In the genomic region with DNA sequence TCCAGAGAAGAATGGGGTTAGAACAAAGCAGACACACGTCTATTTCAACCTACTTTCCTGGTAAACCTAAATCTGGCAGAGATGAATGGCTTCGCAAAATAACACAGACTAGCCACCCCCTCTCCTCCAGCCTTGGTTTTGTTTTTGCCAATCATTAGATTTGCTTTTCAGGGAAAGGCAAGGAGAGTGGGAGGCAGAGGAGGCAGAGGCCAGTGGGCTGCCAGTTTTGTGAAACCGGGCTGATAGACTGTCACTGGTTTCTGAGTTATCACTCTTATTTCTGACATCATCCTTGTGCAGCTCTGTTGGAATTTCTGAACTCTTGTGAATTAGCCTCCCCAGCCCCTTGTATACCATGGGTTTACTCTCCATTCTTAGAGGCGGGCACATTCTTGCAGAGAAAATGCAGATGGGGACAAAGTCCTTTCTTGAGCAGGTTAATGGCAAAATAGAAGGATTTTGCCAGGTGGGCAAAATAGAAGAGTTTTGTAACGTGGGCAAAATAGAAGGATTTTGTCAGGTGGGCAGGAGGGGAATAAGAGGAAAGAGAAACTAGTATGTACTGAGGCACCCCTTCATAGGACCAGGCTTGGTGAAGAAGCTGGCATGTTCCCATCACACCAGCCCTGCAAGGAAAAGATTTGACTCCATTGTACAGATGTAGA, we compare ENCODE assay signal across 20 cellular contexts. TPM values are rescaled to one million over a fixed set of nuclear protein-coding genes. Genes with fewer than 3 reads are reported as not detected.
DNase-seq lines count a peak whose midpoint lies in the region; ATAC-seq, FAIRE-seq and TF ChIP-seq lines count a peak whose summit lies in the region.
"Had no signal": no experiment of that assay in that cellular context is flagged by ENCODE, and none has a peak within 500 bp of the region (broad histone marks: within the 10 kb centered on the region; RNA-seq: fewer than 3 reads in every experiment).

No MANE protein-coding gene starts in this region.

- no peak overlapping the region for H2AFZ ChIP-seq in PC-9

- peaks cover 4% of the 10 kb centered on the region; the same call in 1 of the 2 replicates for H3K36me3 ChIP-seq in PC-9 (ENCODE audit: low read depth)
- H3K36me3 ChIP-seq in esophagus squamous epithelium = no peaks in the 10 kb centered on the region
- no peaks in the 10 kb centered on the region for H3K36me3 ChIP-seq in prostate gland
- H3K36me3 ChIP-seq in upper lobe of left lung = no peaks in the 10 kb centered on the region
- H3K36me3 ChIP-seq in testis (ENCODE audit: low read depth, missing control alignments) = no peaks in the 10 kb centered on the region
- H3K36me3 ChIP-seq: colonic mucosa had no signal

- peak overlapping the region; percentile 86 for H3K27ac ChIP-seq in PC-9
- H3K27ac ChIP-seq in esophagus squamous epithelium = peak overlapping the region in 3 of 4 donors; percentile 94 to 100 (median 99)
- peak overlapping the region; percentile 57 to 65 for H3K27ac ChIP-seq in prostate gland
- H3K27ac ChIP-seq in upper lobe of left lung = peak overlapping the region; percentile 4 to 99 (median 48)
- no peak overlapping the region for H3K27ac ChIP-seq in testis
- H3K27ac ChIP-seq: colonic mucosa had no signal

- TF ChIP-seq CTCF in PC-9 (conservative IDR thresholded peaks at IDR 0.05) (no peak), esophagus squamous epithelium (IDR thresholded peaks at IDR 0.05) (no peak), prostate gland (IDR thresholded peaks at IDR 0.05) (no peak), upper lobe of left lung (IDR thresholded peaks at IDR 0.05) (no peak), testis (IDR thresholded peaks at IDR 0.05) (no peak)

- no peak for TF ChIP-seq EP300 in upper lobe of left lung (IDR thresholded peaks at IDR 0.05)

- intact Hi-C loops in PC-9 (cut with micrococcal nuclease; ENCODE audit: unreplicated experiment) = no loop called here
- intact Hi-C loops in esophagus squamous epithelium (cut with DNase I) = no loop called here
- intact Hi-C loops in prostate gland (cut with DNase I) = no loop called here
- intact Hi-C loops in testis (cut with DNase I; ENCODE audit: low total_unique reads) = no loop called here

- no TSS peak for BruUV-seq in PC-9 (replicated peaks; lab: Mats Ljungman, UMichigan)

- ATAC-seq in upper lobe of left lung (ENCODE audit: low FRiP score in 2 of 2) (no peak), GM18907 (IDR thresholded peaks at IDR 0.05; ENCODE audit: unreplicated experiment) (no peak)
- ATAC-seq: K562; natural killer cell treated with Interleukin-12 subunit alpha and Interleukin-12 subunit beta and Interleukin-15 and Interleukin-18, amount 100 ng/mL, for 72 hours had no signal

- POLR2A ChIA-PET in PC-9 (lab: Charles Lee; ENCODE audit: unreplicated experiment) = interaction anchor here (0.6 kb wide), 1 partner anchor 329 kb away, joined by 15 read pairs; no protein-coding TSS in a partner anchor

- DNase-seq in PC-9 (no peak), esophagus squamous epithelium (lab: John Stamatoyannopoulos, UW) (no peak), prostate gland (ENCODE audit: low spot score) (no peak), upper lobe of left lung (no peak), GM12891 (ENCODE audit: insufficient read length, low spot score) (no peak), testis (no peak)
- DNase-seq: activated CD4-positive, alpha-beta T cell treated with anti-CD3 and anti-CD28 coated beads, Interleukin-2, amount 50 U/mL, for 1 hour; activated naive CD4-positive, alpha-beta T cell treated with anti-CD3 and anti-CD28 coated beads for 36 hours; AML-193; colonic mucosa; MV-4-11; NCI-H1930; NCI-H446; NK-92 treated with Interleukin-12 subunit alpha and Interleukin-12 subunit beta, amount 100 ng/mL, for 24 hours; RPMI8226; SW 1271 had no signal

- CTCF ChIA-PET in PC-9 (lab: Charles Lee) = interaction anchor here (0.5 kb wide), 1 partner anchor 18 kb away, joined by 3 read pairs; no protein-coding TSS in a partner anchor

- H3K79me2 ChIP-seq in PC-9 (ENCODE audit: low read depth) = peaks cover 31% of the 10 kb centered on the region

- no peaks in the 10 kb centered on the region; the same call in none of the 2 replicates for H4K20me1 ChIP-seq in PC-9 (ENCODE audit: insufficient read depth)

- H3K4me1 ChIP-seq in PC-9 (replicated peaks; ENCODE audit: insufficient read depth) (peaks cover 66% of the 10 kb centered on the region), esophagus squamous epithelium (peaks cover 22 to 71% (median 34%) of the 10 kb centered on the region in 3 donors), prostate gland (replicated peaks) (peaks cover 4% of the 10 kb centered on the region), upper lobe of left lung (peaks cover 12 to 31% (median 21%) of the 10 kb centered on the region in 4 donors), testis (peaks cover 9% of the 10 kb centered on the region)

- peak overlapping the region; percentile 100 for H3K4me2 ChIP-seq in PC-9

- 75 to 76% methylated on average over 4 to 5 of the region's 5 CpGs for WGBS in esophagus squamous epithelium, 2 donors
- WGBS in prostate gland = 73% methylated on average over 5 of the region's 5 CpGs
- WGBS in upper lobe of left lung, 2 donors = 75 to 81% methylated on average over 5 of the region's 5 CpGs
- 60 to 82% methylated on average over 5 of the region's 5 CpGs for WGBS in testis, 2 donors

- H3K27me3 ChIP-seq in PC-9 (ENCODE audit: insufficient read depth, low read depth) (no peaks in the 10 kb centered on the region), esophagus squamous epithelium (no peaks in the 10 kb centered on the region), prostate gland (replicated peaks; ENCODE audit: insufficient read depth) (no peaks in the 10 kb centered on the region), upper lobe of left lung (no peaks in the 10 kb centered on the region), testis (no peaks in the 10 kb centered on the region)
- H3K27me3 ChIP-seq: colonic mucosa had no signal

- H3K9me2 ChIP-seq in PC-9 (ENCODE audit: insufficient read depth) = no peaks in the 10 kb centered on the region

- TF ChIP-seq POLR2A in esophagus squamous epithelium (IDR thresholded peaks at IDR 0.05) (no peak), prostate gland (IDR thresholded peaks at IDR 0.05) (no peak), upper lobe of left lung (IDR thresholded peaks at IDR 0.05) (no peak), GM12891 (IDR thresholded peaks at IDR 0.05; ENCODE audit: low read depth, low read length) (no peak), testis (IDR thresholded peaks at IDR 0.05) (no peak)

- H3F3A ChIP-seq in PC-9 (ENCODE audit: insufficient read depth, low read depth) = peaks cover 36% of the 10 kb centered on the region

- FAIRE-seq in GM12891 (lab: Jason Lieb, UNC) = no peak
- FAIRE-seq: endothelial cell of umbilical vein, K562 had no signal

- H3K9me3 ChIP-seq in PC-9 (ENCODE audit: insufficient read depth, low read depth) (no peaks in the 10 kb centered on the region), esophagus squamous epithelium (no peaks in the 10 kb centered on the region), prostate gland (no peaks in the 10 kb centered on the region), upper lobe of left lung (no peaks in the 10 kb centered on the region), testis (no peaks in the 10 kb centered on the region)
- H3K9me3 ChIP-seq: colonic mucosa had no signal

- H3K4me3 ChIP-seq in PC-9 = no peak overlapping the region
- H3K4me3 ChIP-seq in esophagus squamous epithelium = no peak overlapping the region
- no peak overlapping the region for H3K4me3 ChIP-seq in prostate gland
- no peak overlapping the region for H3K4me3 ChIP-seq in upper lobe of left lung
- H3K4me3 ChIP-seq in testis = no peak overlapping the region
- H3K4me3 ChIP-seq: colonic mucosa, K562 had no signal

TF ChIP-seq in GM12891, 5 proteins besides CTCF, POLR2A, EP300 and RAD21:
- TF ChIP-seq TAF1 (IDR thresholded peaks at IDR 0.05; ENCODE audit: low read depth, low read length) (no peak), POU2F2 (IDR thresholded peaks at IDR 0.05; ENCODE audit: low read depth, low read length) (no peak), POLR2AphosphoS5 (IDR thresholded peaks at IDR 0.05; ENCODE audit: low read depth, low read length) (no peak), PAX5 (IDR thresholded peaks at IDR 0.05; ENCODE audit: insufficient read depth, low read length, severe bottlenecking) (no peak), SPI1 (IDR thresholded peaks at IDR 0.05; ENCODE audit: low read depth, low read length) (no peak)
TF ChIP-seq in GM12891: peak in this region for 0.

RNA-seq across cellular contexts. Expression of gene FEM1B, which starts 3.2 kb away (rescaled TPM):
- total RNA-seq in PC-9 (2021) = 26.3 and 31.6 TPM in 2 replicates
- 10 to 100 TPM; 32.3 to 64.4 (median 46.8) TPM for total RNA-seq in esophagus squamous epithelium
- 10 to 100 TPM; 46.0 to 50.0 TPM for total RNA-seq in prostate gland
- 10 to 100 TPM; 16.0 to 58.8 (median 36.9) TPM for total RNA-seq in upper lobe of left lung
- 11.4 TPM for polyA plus RNA-seq in GM12891 (2012; ENCODE audit: low read depth, missing spikeins)
- total RNA-seq in testis = 10 to 100 TPM; 65.8 to 86.3 TPM
- 122 TPM for polyA plus RNA-seq in testis (ENCODE audit: insufficient read depth, low read depth, low replicate concordance)

RNA-seq across cellular contexts. Expression of gene CLN6, which starts 44.8 kb away (rescaled TPM):
- total RNA-seq in PC-9 (2021) (38.5 and 48.7 TPM in 2 replicates), esophagus squamous epithelium (10 to 100 TPM; 13.2 to 30.8 (median 24.4) TPM), prostate gland (10 to 100 TPM; 22.7 to 41.8 TPM), upper lobe of left lung (10 to 100 TPM; 19.4 to 48.3 (median 28.7) TPM), testis (10 to 100 TPM; 39.7 to 58.8 TPM)
- 26.1 TPM for polyA plus RNA-seq in GM12891 (2012; ENCODE audit: low read depth, missing spikeins)
- 23.3 TPM for polyA plus RNA-seq in testis (ENCODE audit: insufficient read depth, low read depth, low replicate concordance)

Comparison
In these comparisons a context has a peak if more than half of its experiments do, and no peak if none do; other contexts are left out.
1. H3K27ac ChIP-seq: peak in PC-9 (single experiment), esophagus squamous epithelium (3 of 4), prostate gland (2 of 2) and upper lobe of left lung (4 of 4); none in testis (0 of 2).